Comparison of ENCODE assay signal across 9 cellular contexts in the genomic region with DNA sequence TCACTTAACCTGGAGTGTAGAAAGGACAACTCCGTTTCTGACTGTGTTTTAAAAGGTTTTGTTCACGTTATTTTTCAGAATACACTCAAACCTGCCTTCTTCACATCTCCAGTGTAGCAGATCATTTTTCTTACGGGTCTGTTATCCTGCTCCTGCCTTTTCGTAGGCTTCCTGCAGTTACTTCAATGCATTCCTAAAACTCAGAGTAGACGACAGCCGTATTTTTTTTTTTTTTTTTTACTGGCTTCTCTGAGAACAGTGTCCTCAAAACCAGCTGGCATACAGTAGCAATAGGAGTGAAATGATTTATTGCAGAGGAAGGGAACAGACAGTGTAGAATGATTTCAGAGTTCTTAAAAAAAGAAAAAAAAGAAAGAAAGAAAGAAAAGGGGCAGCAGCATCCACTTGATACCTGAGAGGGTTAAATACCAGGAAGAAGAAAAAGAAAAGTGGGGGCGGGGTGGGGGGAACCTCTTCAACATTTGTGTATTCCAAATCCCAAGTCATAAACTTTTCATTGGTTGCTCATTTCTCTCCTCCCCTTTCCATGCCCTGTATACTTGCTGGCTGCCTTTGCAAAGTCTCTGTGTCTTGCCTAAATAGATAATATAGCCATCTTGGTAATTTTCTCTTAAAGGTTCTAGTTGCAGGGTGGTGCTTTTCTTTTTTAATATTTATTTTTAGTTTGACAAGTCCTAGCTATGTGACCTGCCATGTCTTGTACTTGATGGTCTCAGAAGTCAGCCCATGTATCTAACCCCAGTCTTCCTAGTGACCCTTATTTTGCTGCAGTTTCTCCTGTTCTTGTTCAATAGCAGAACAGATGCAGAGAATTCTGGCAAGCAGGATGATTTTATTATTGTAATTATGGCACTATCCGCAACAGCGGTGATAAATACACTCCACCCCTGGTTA. TPM values are rescaled to one million over a fixed set of nuclear protein-coding genes. Genes with fewer than 3 reads are reported as not detected.
DNase-seq lines count a peak whose midpoint lies in the region; ATAC-seq and TF ChIP-seq lines count a peak whose summit lies in the region.
"Had no signal": no experiment of that assay in that cellular context is flagged by ENCODE, and none has a peak within 500 bp of the region (broad histone marks: within the 10 kb centered on the region; RNA-seq: fewer than 3 reads in every experiment).

No MANE protein-coding gene starts in this region.

- intact Hi-C loops in Right ventricle myocardium superior (cut with DNase I) (no loop called here), right lobe of liver (cut with DNase I) (no loop called here), upper lobe of right lung (cut with DNase I) (no loop called here)

- DNase-seq in cardiac muscle cell (ENCODE audit: low read depth in 1 of 2, low spot score in 1 of 2): peak; percentile 77 to 78
- no peak for DNase-seq in Right ventricle myocardium superior
- peak; percentile 55 to 72 for DNase-seq in T47D (ENCODE audit: low read depth in 1 of 2, low spot score in 1 of 2)
- no peak for DNase-seq in right lobe of liver
- DNase-seq in upper lobe of right lung: no peak
- no peak for DNase-seq in stimulated activated CD4-positive, alpha-beta T cell treated with anti-CD3 and anti-CD28 coated beads, Interleukin-15, amount 100 ng/mL, for 24 hours

- TF ChIP-seq POLR2A in right lobe of liver (IDR thresholded peaks at IDR 0.05): no peak

- in situ Hi-C loops in T47D (cut with HindIII; ENCODE audit: low pct_unique_long_range_greater_than_20kb, low sequenced_read_pairs): no loop called here

- TF ChIP-seq CTCF in cardiac muscle cell (IDR thresholded peaks at IDR 0.05; ENCODE audit: low read depth, low read length): no peak
- TF ChIP-seq CTCF in right lobe of liver (IDR thresholded peaks at IDR 0.05): no peak
- TF ChIP-seq CTCF in upper lobe of right lung (IDR thresholded peaks at IDR 0.05): no peak

- ATAC-seq in Right ventricle myocardium superior (ENCODE audit: poor library complexity) (no peak), right lobe of liver (no peak), upper lobe of right lung (no peak), HG03159 (IDR thresholded peaks at IDR 0.05; ENCODE audit: unreplicated experiment) (no peak), HG03280 (IDR thresholded peaks at IDR 0.05; ENCODE audit: unreplicated experiment) (no peak)

- H3K4me1 ChIP-seq in cardiac muscle cell (ENCODE audit: low read depth) (peaks cover 29% of the 10 kb centered on the region), right lobe of liver (peaks cover 0 to 21% (median 0%) of the 10 kb centered on the region in 4 donors), upper lobe of right lung (peaks cover 12% of the 10 kb centered on the region)

- H3K27ac ChIP-seq in cardiac muscle cell: peak overlapping the region; percentile 93
- peak overlapping the region in 1 of 3 donors; percentile 40 for H3K27ac ChIP-seq in right lobe of liver
- H3K27ac ChIP-seq in upper lobe of right lung: peak overlapping the region; percentile 73

- H3K27me3 ChIP-seq in cardiac muscle cell (no peaks in the 10 kb centered on the region), right lobe of liver (no peaks in the 10 kb centered on the region), upper lobe of right lung (no peaks in the 10 kb centered on the region)

- H3K9me3 ChIP-seq in cardiac muscle cell (ENCODE audit: low read depth) (no peaks in the 10 kb centered on the region), right lobe of liver (no peaks in the 10 kb centered on the region), upper lobe of right lung (no peaks in the 10 kb centered on the region)

- WGBS in right lobe of liver (ENCODE audit: insufficient coverage, low coverage, low lambda C conversion rate, missing lambda C conversion rate): 26% methylated on average over 9 of the region's 9 CpGs

- H3K4me3 ChIP-seq in cardiac muscle cell (peak overlapping the region; percentile 94), right lobe of liver (peak overlapping the region; percentile 6 to 55 (median 49)), upper lobe of right lung (peak overlapping the region; percentile 70)

- H3K36me3 ChIP-seq in cardiac muscle cell (peaks cover 8% of the 10 kb centered on the region), right lobe of liver (no peaks in the 10 kb centered on the region), upper lobe of right lung (no peaks in the 10 kb centered on the region)

RNA-seq across cellular contexts. Expression of gene TGFB2, which starts 2.8 kb away (rescaled TPM):
- total RNA-seq in cardiac muscle cell (107 and 171 TPM in 2 replicates), Right ventricle myocardium superior (1.5 TPM), right lobe of liver (1 to 10 TPM in 1 of 6 experiments, under 1 TPM in 5; 0.18 to 2.8 (median 0.34) TPM), upper lobe of right lung (19.8 TPM)
- polyA plus RNA-seq in cardiac muscle cell: 132 and 210 TPM in 2 replicates
- total RNA-seq: activated CD8-positive, alpha-beta memory T cell treated with anti-CD3 and anti-CD28 coated beads for 36 hours had no signal

Comparison
In these comparisons a context has a peak if more than half of its experiments do, and no peak if none do; other contexts are left out.
1. DNase-seq: peak in cardiac muscle cell (2 of 2) and T47D (2 of 2); none in Right ventricle myocardium superior (single experiment), right lobe of liver (0 of 3), upper lobe of right lung (single experiment) and stimulated activated CD4-positive, alpha-beta T cell treated with anti-CD3 and anti-CD28 coated beads, Interleukin-15, amount 100 ng/mL, for 24 hours (single experiment).
2. Peak in every context shown above with its lines, with median percentiles within 50 percentile points of each other: H3K4me3 ChIP-seq.